Comparison of ENCODE assay signal across 11 cellular contexts in genomic region chr2:217551229-217551909, GRCh38.
DNase-seq lines count a peak whose midpoint lies in the region; ATAC-seq and TF ChIP-seq lines count a peak whose summit lies in the region.
"Had no signal": no experiment of that assay in that cellular context is flagged by ENCODE, and none has a peak within 500 bp of the region (broad histone marks: within the 10 kb centered on the region; RNA-seq: fewer than 3 reads in every experiment).

No MANE protein-coding gene starts in this region.

- no peaks in the 10 kb centered on the region for H3F3A ChIP-seq in PC-3 (ENCODE audit: low read length, unreplicated experiment)

- no peak overlapping the region for H3K27ac ChIP-seq in PC-3 (ENCODE audit: low read length)
- no peak overlapping the region for H3K27ac ChIP-seq in effector memory CD4-positive, alpha-beta T cell (ENCODE audit: insufficient read depth, low read length, poor library complexity, severe bottlenecking)
- H3K27ac ChIP-seq: heart left ventricle had no signal

- H3K36me3 Mint-ChIP-seq in activated T-helper 1 cell treated with anti-CD3 and anti-CD28 coated beads, Interleukin-12 subunit alpha, Interleukin-12 subunit beta, Interleukin-2, Interleukin-4 antibody, amounts not matched to agents 30 ng/mL and 10 ng/mL and 1 ng/mL, durations not matched to agents 14 hours and 24 hours and 36 hours (ENCODE audit: low read depth), result no peaks in the 10 kb centered on the region

- POLR2A ChIA-PET in PC-3 (lab: Charles Lee; ENCODE audit: unreplicated experiment), result interaction anchor here (0.6 kb wide), 1 partner anchor 21 kb away, joined by 3 read pairs; no protein-coding TSS in a partner anchor

- H3K4me2 ChIP-seq in PC-3 (ENCODE audit: low read length), result no peak overlapping the region

- H3K4me1 Mint-ChIP-seq in activated T-helper 1 cell treated with anti-CD3 and anti-CD28 coated beads, Interleukin-12 subunit alpha, Interleukin-12 subunit beta, Interleukin-2, Interleukin-4 antibody, amounts not matched to agents 30 ng/mL and 10 ng/mL and 1 ng/mL, durations not matched to agents 14 hours and 24 hours and 36 hours (ENCODE audit: low read depth), result no peaks in the 10 kb centered on the region
- H3K4me1 Mint-ChIP-seq: naive B cell had no signal

- TF ChIP-seq CTCF in PC-3 (conservative IDR thresholded peaks at IDR 0.05; ENCODE audit: low read depth, low read length), result no peak
- no peak for TF ChIP-seq CTCF in fibroblast of pulmonary artery (IDR thresholded peaks at IDR 0.05; ENCODE audit: low read length, missing control alignments)

- no peak overlapping the region for H3K9ac ChIP-seq in PC-3 (ENCODE audit: low read length)

- CTCF ChIA-PET in PC-3 (lab: Charles Lee), result no interaction called here

- H3K27ac Mint-ChIP-seq in activated T-helper 1 cell treated with anti-CD3 and anti-CD28 coated beads, Interleukin-12 subunit alpha, Interleukin-12 subunit beta, Interleukin-2, Interleukin-4 antibody, amounts not matched to agents 30 ng/mL and 10 ng/mL and 1 ng/mL, durations not matched to agents 14 hours and 24 hours and 36 hours, result no peak overlapping the region
- H3K27ac Mint-ChIP-seq: naive B cell had no signal

- no peaks in the 10 kb centered on the region for H3K9me3 ChIP-seq in PC-3 (ENCODE audit: low read length)
- no peaks in the 10 kb centered on the region for H3K9me3 ChIP-seq in effector memory CD4-positive, alpha-beta T cell (ENCODE audit: control insufficient read depth, low read length)
- H3K9me3 ChIP-seq: heart left ventricle had no signal

- H3K4me3 Mint-ChIP-seq in activated T-helper 1 cell treated with anti-CD3 and anti-CD28 coated beads, Interleukin-12 subunit alpha, Interleukin-12 subunit beta, Interleukin-2, Interleukin-4 antibody, amounts not matched to agents 30 ng/mL and 10 ng/mL and 1 ng/mL, durations not matched to agents 14 hours and 24 hours and 36 hours, result no peak overlapping the region
- H3K4me3 Mint-ChIP-seq: naive B cell had no signal

- no peaks in the 10 kb centered on the region for H3K36me3 ChIP-seq in PC-3 (ENCODE audit: low read depth, low read length)
- no peaks in the 10 kb centered on the region for H3K36me3 ChIP-seq in effector memory CD4-positive, alpha-beta T cell (ENCODE audit: control insufficient read depth, insufficient read depth, low read length)
- H3K36me3 ChIP-seq: heart left ventricle had no signal

- no peaks in the 10 kb centered on the region for H3K9me3 Mint-ChIP-seq in activated T-helper 1 cell treated with anti-CD3 and anti-CD28 coated beads, Interleukin-12 subunit alpha, Interleukin-12 subunit beta, Interleukin-2, Interleukin-4 antibody, amounts not matched to agents 30 ng/mL and 10 ng/mL and 1 ng/mL, durations not matched to agents 14 hours and 24 hours and 36 hours

- BruUV-seq in PC-3 (replicated peaks; lab: Mats Ljungman, UMichigan), result no TSS peak

- peaks cover 8% of the 10 kb centered on the region; the same call in 1 of the 2 replicates for H3K4me1 ChIP-seq in PC-3 (ENCODE audit: insufficient read depth, low read length)
- H3K4me1 ChIP-seq in effector memory CD4-positive, alpha-beta T cell (ENCODE audit: control insufficient read depth, insufficient read depth, low read length, poor library complexity, severe bottlenecking), result no peaks in the 10 kb centered on the region

- ATAC-seq in PC-3 (no peak), HG03571 (IDR thresholded peaks at IDR 0.05; ENCODE audit: unreplicated experiment) (no peak)

- no peak overlapping the region for H2AFZ ChIP-seq in PC-3 (ENCODE audit: low read length)

- H3K27me3 ChIP-seq in PC-3 (ENCODE audit: low read length), result peaks cover 15% of the 10 kb centered on the region; the same call in 1 of the 2 replicates
- no peaks in the 10 kb centered on the region for H3K27me3 ChIP-seq in effector memory CD4-positive, alpha-beta T cell (replicated peaks; ENCODE audit: control insufficient read depth, insufficient read depth, low read length, poor library complexity, severe bottlenecking)
- H3K27me3 ChIP-seq: heart left ventricle had no signal

- no peaks in the 10 kb centered on the region for H4K20me1 ChIP-seq in PC-3 (ENCODE audit: low read length)

- H3K79me2 ChIP-seq in PC-3 (ENCODE audit: low read length), result no peaks in the 10 kb centered on the region

- intact Hi-C loops in PC-3 (cut with micrococcal nuclease), result no loop called here
- intact Hi-C loops in activated T-helper 1 cell treated with anti-CD3 and anti-CD28 coated beads, Interleukin-12 subunit alpha, Interleukin-12 subunit beta, Interleukin-2, Interleukin-4 antibody, amounts not matched to agents 30 ng/mL and 10 ng/mL and 1 ng/mL, durations not matched to agents 14 hours and 24 hours and 36 hours (cut with micrococcal nuclease), result no loop called here

- peak; percentile 60 for DNase-seq in H4 (ENCODE audit: low spot score)
- DNase-seq in PC-3, result peak; percentile 41
- peak; percentile 35 for DNase-seq in fibroblast of pulmonary artery (ENCODE audit: low read depth)
- DNase-seq in renal cortical epithelial cell (ENCODE audit: low read depth), result peak; percentile 61
- no peak for DNase-seq in effector memory CD4-positive, alpha-beta T cell
- no peak for DNase-seq in activated T-helper 1 cell treated with anti-CD3 and anti-CD28 coated beads, Interleukin-12 subunit alpha, Interleukin-12 subunit beta, Interleukin-2, Interleukin-4 antibody, amounts not matched to agents 30 ng/mL and 10 ng/mL and 1 ng/mL, durations not matched to agents 14 hours and 24 hours and 36 hours (ENCODE audit: low spot score)
- DNase-seq: activated T-cell treated with anti-CD3 and anti-CD28 coated beads, Interleukin-2, amount 50 U/mL, for 48 hours; heart left ventricle; naive B cell; stimulated activated naive CD4-positive, alpha-beta T cell treated with Interleukin-2 at 50 U/mL for 16 hours had no signal

- H3K9me2 ChIP-seq in PC-3 (replicated peaks; ENCODE audit: low read length), result no peaks in the 10 kb centered on the region

- H3K27me3 Mint-ChIP-seq in activated T-helper 1 cell treated with anti-CD3 and anti-CD28 coated beads, Interleukin-12 subunit alpha, Interleukin-12 subunit beta, Interleukin-2, Interleukin-4 antibody, amounts not matched to agents 30 ng/mL and 10 ng/mL and 1 ng/mL, durations not matched to agents 14 hours and 24 hours and 36 hours (ENCODE audit: insufficient read depth), result peaks cover 5% of the 10 kb centered on the region

- H3K4me3 ChIP-seq in PC-3 (ENCODE audit: low read length) (no peak overlapping the region), fibroblast of pulmonary artery (replicated peaks; ENCODE audit: low read depth, low read length) (no peak overlapping the region)
- no peak overlapping the region for H3K4me3 ChIP-seq in effector memory CD4-positive, alpha-beta T cell (ENCODE audit: insufficient read depth, low read depth, low read length, poor library complexity, severe bottlenecking)
- H3K4me3 ChIP-seq: heart left ventricle had no signal

Comparison
In these comparisons a context has a peak if more than half of its experiments do, and no peak if none do; other contexts are left out.
1. DNase-seq: peak in H4 (single experiment), PC-3 (single experiment), fibroblast of pulmonary artery (single experiment) and renal cortical epithelial cell (single experiment); none in effector memory CD4-positive, alpha-beta T cell (0 of 3) and activated T-helper 1 cell treated with anti-CD3 and anti-CD28 coated beads, Interleukin-12 subunit alpha, Interleukin-12 subunit beta, Interleukin-2, Interleukin-4 antibody, amounts not matched to agents 30 ng/mL and 10 ng/mL and 1 ng/mL, durations not matched to agents 14 hours and 24 hours and 36 hours (single experiment).